ENCODE assay signal across 13 cellular contexts in genomic region chr21:45873866-45874265, GRCh38.
"Had no signal": no experiment of that assay in that cellular context is flagged by ENCODE, and none has a peak within 500 bp of the region (broad histone marks: within the 10 kb centered on the region; RNA-seq: fewer than 3 reads in every experiment).

No MANE protein-coding gene starts in this region.

- DNase-seq: activated CD4-positive, alpha-beta T cell treated with anti-CD3 and anti-CD28 coated beads, Interleukin-2, amount 50 U/mL, for 4 hours; activated T-cell treated with anti-CD3 and anti-CD28 coated beads, Interleukin-2, amount 50 U/mL, for 1 hour; effector CD4-positive, alpha-beta T cell; foreskin melanocyte; heart left ventricle; left ventricle myocardium superior; midbrain; stimulated activated CD4-positive, alpha-beta T cell treated with anti-CD3 and anti-CD28 coated beads, Interleukin-4, amount 100 ng/mL, for 1 hour had no signal

- H3K27ac Mint-ChIP-seq: progenitor cell of endocrine pancreas; stimulated activated naive CD8-positive, alpha-beta T cell treated with anti-CD3 and anti-CD28 coated beads, Interleukin-15, Interleukin-2, amounts not matched to agents 100 ng/mL and 50 ng/mL, for 24 hours had no signal

- H3K27me3 ChIP-seq: cardiac muscle cell had no signal

- H3K4me3 Mint-ChIP-seq: stimulated activated naive CD8-positive, alpha-beta T cell treated with anti-CD3 and anti-CD28 coated beads, Interleukin-15, Interleukin-2, amounts not matched to agents 100 ng/mL and 50 ng/mL, for 24 hours had no signal

- H3K9me3 ChIP-seq: heart left ventricle, thoracic aorta had no signal

- ATAC-seq: heart left ventricle, left ventricle myocardium superior had no signal

- H3K27ac ChIP-seq: cardiac muscle cell, coronary artery, heart left ventricle, thoracic aorta had no signal

- H3K9me3 Mint-ChIP-seq: stimulated activated naive CD8-positive, alpha-beta T cell treated with anti-CD3 and anti-CD28 coated beads, Interleukin-15, Interleukin-2, amounts not matched to agents 100 ng/mL and 50 ng/mL, for 24 hours had no signal

- H3K4me3 ChIP-seq: cardiac muscle cell, coronary artery, heart left ventricle, thoracic aorta had no signal

- H3K36me3 ChIP-seq: cardiac muscle cell, heart left ventricle, thoracic aorta had no signal
